In the genomic region with DNA sequence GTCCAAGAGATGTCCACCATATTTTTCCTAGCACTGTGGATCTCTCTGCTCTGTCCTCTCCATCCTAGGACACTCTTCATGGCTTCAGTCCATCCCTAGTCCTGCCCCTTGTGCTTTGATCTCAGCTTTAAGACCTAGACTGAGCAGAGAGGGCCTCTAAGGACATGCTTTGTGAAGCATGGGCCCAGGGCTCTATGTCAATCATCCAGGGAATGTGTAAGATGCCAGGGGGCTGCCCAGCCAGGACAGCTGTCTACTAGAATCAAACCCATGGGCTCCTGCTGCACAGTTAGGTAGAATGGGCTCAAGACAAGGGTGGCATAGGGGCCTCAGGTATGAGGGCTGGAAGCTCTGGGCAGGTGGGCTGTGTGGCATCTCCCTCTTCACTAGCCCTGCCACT, we compare ENCODE assay signal across 15 cellular contexts. TPM values are rescaled to one million over a fixed set of nuclear protein-coding genes. Genes with fewer than 3 reads are reported as not detected.
DNase-seq lines count a peak whose midpoint lies in the region; ATAC-seq and TF ChIP-seq lines count a peak whose summit lies in the region.
"Had no signal": no experiment of that assay in that cellular context is flagged by ENCODE, and none has a peak within 500 bp of the region (broad histone marks: within the 10 kb centered on the region; RNA-seq: fewer than 3 reads in every experiment).

No MANE protein-coding gene starts in this region.

- H3K27me3 ChIP-seq in SJCRH30 (no peaks in the 10 kb centered on the region), spleen (replicated peaks in 1 of 7) (no peaks in the 10 kb centered on the region), tibial artery (no peaks in the 10 kb centered on the region)
- H3K27me3 ChIP-seq: gastrocnemius medialis had no signal

- H3K36me3 ChIP-seq in SJCRH30 = peaks cover 12% of the 10 kb centered on the region; the same call in 1 of the 2 replicates
- H3K36me3 ChIP-seq in spleen = peaks cover 0 to 67% (median 0%) of the 10 kb centered on the region in 6 donors
- no peaks in the 10 kb centered on the region for H3K36me3 ChIP-seq in tibial artery
- H3K36me3 ChIP-seq: gastrocnemius medialis had no signal

- peak overlapping the region; percentile 38 for H3K27ac Mint-ChIP-seq in activated CD4-positive, alpha-beta T cell treated with anti-CD3 and anti-CD28 coated beads for 36 hours
- H3K27ac Mint-ChIP-seq: activated naive CD4-positive, alpha-beta T cell treated with anti-CD3 and anti-CD28 coated beads for 36 hours had no signal

- no peak for ATAC-seq in activated CD4-positive, alpha-beta T cell treated with anti-CD3 and anti-CD28 coated beads for 36 hours
- ATAC-seq: gastrocnemius medialis had no signal

- H3K4me3 ChIP-seq in SJCRH30 (no peak overlapping the region), spleen (no peak overlapping the region), tibial artery (no peak overlapping the region)
- H3K4me3 ChIP-seq: gastrocnemius medialis had no signal

- no peak for TF ChIP-seq CTCF in spleen (IDR thresholded peaks at IDR 0.05 in 8 of 11, conservative IDR thresholded peaks at IDR 0.05 in 3 of 11)
- TF ChIP-seq CTCF in tibial artery (IDR thresholded peaks at IDR 0.05) = no peak

- peaks cover 45% of the 10 kb centered on the region for H3K4me1 Mint-ChIP-seq in activated CD4-positive, alpha-beta T cell treated with anti-CD3 and anti-CD28 coated beads for 36 hours

- intact Hi-C loops in activated CD4-positive, alpha-beta T cell treated with anti-CD3 and anti-CD28 coated beads for 36 hours (cut with DNase I, micrococcal nuclease) = no loop called here
- intact Hi-C loops in spleen (cut with DNase I; ENCODE audit: low total_unique reads) = no loop called here
- intact Hi-C loops in tibial artery (cut with DNase I; ENCODE audit: low total_unique reads) = no loop called here

- peaks cover 42% of the 10 kb centered on the region for H3K4me1 ChIP-seq in SJCRH30
- H3K4me1 ChIP-seq in spleen = peaks cover 0 to 50% (median 22%) of the 10 kb centered on the region in 6 donors
- H3K4me1 ChIP-seq in tibial artery = peaks cover 0 to 43% (median 14%) of the 10 kb centered on the region in 4 donors

- H3K9me3 ChIP-seq in SJCRH30 (replicated peaks) = no peaks in the 10 kb centered on the region
- no peaks in the 10 kb centered on the region for H3K9me3 ChIP-seq in spleen
- H3K9me3 ChIP-seq in tibial artery = no peaks in the 10 kb centered on the region
- H3K9me3 ChIP-seq: gastrocnemius medialis, SK-N-SH had no signal

- CTCF ChIA-PET in activated CD4-positive, alpha-beta T cell treated with anti-CD3 and anti-CD28 coated beads for 36 hours (lab: Charles Lee) = no interaction called here

- no peaks in the 10 kb centered on the region for H3K27me3 Mint-ChIP-seq in activated CD4-positive, alpha-beta T cell treated with anti-CD3 and anti-CD28 coated beads for 36 hours

- no peak for DNase-seq in activated CD4-positive, alpha-beta T cell treated with anti-CD3 and anti-CD28 coated beads for 36 hours
- DNase-seq in activated CD4-positive, alpha-beta T cell treated with anti-CD3 and anti-CD28 coated beads for 48 hours = no peak
- DNase-seq in SJCRH30 (peak; percentile 51 to 65), islet precursor cell (peak; percentile 41), spleen (peak; percentile 37), tibial artery (no peak), erythroblast (lab: John Stamatoyannopoulos, UW) (no peak)
- no peak for DNase-seq in effector CD4-positive, alpha-beta T cell
- DNase-seq: activated naive CD4-positive, alpha-beta T cell treated with anti-CD3 and anti-CD28 coated beads for 36 hours; gastrocnemius medialis; GDM1; NCI-H1436; posterior cingulate gyrus had no signal

- H3K27ac ChIP-seq in SJCRH30 (peak overlapping the region; percentile 64), spleen (no peak overlapping the region), tibial artery (no peak overlapping the region)
- H3K27ac ChIP-seq: gastrocnemius medialis, KMS-11 had no signal

- H3K9me3 Mint-ChIP-seq in activated CD4-positive, alpha-beta T cell treated with anti-CD3 and anti-CD28 coated beads for 36 hours (ENCODE audit: low read depth) = no peaks in the 10 kb centered on the region
- H3K9me3 Mint-ChIP-seq: activated naive CD4-positive, alpha-beta T cell treated with anti-CD3 and anti-CD28 coated beads for 36 hours had no signal

- POLR2A ChIA-PET in activated CD4-positive, alpha-beta T cell treated with anti-CD3 and anti-CD28 coated beads for 36 hours (lab: Charles Lee) = interaction anchor here (1.3 kb wide), 1 partner anchor 22 kb away, joined by 5 read pairs; no protein-coding TSS in a partner anchor

- H3K4me3 Mint-ChIP-seq in activated CD4-positive, alpha-beta T cell treated with anti-CD3 and anti-CD28 coated beads for 36 hours = no peak overlapping the region
- H3K4me3 Mint-ChIP-seq: activated naive CD4-positive, alpha-beta T cell treated with anti-CD3 and anti-CD28 coated beads for 36 hours had no signal

- TF ChIP-seq POLR2A in spleen (IDR thresholded peaks at IDR 0.05) (no peak), erythroblast (IDR thresholded peaks at IDR 0.05; ENCODE audit: low read length) (no peak)

- peaks cover 14% of the 10 kb centered on the region for H3K36me3 Mint-ChIP-seq in activated CD4-positive, alpha-beta T cell treated with anti-CD3 and anti-CD28 coated beads for 36 hours (ENCODE audit: low read depth)

RNA-seq across cellular contexts. Expression of a gene that starts 24.9 kb away (rescaled TPM):
- total RNA-seq in activated CD4-positive, alpha-beta T cell treated with anti-CD3 and anti-CD28 coated beads for 36 hours = 10 to 100 TPM; 15.0 to 17.3 TPM
- total RNA-seq in SJCRH30 (2014; rRNA removed; shearing (Covaris generic)) = 13.6 and 16.3 TPM in 2 replicates
- 10 to 100 TPM; 18.9 to 27.6 (median 24.0) TPM for total RNA-seq in spleen
- 1 to 10 TPM; 1.6 to 3.9 (median 1.7) TPM for polyA plus RNA-seq in spleen

Comparison
In these comparisons a context has a peak if more than half of its experiments do, and no peak if none do; other contexts are left out.
1. DNase-seq: peak in SJCRH30 (2 of 2), islet precursor cell (single experiment) and spleen (single experiment); none in activated CD4-positive, alpha-beta T cell treated with anti-CD3 and anti-CD28 coated beads for 36 hours (single experiment), activated CD4-positive, alpha-beta T cell treated with anti-CD3 and anti-CD28 coated beads for 48 hours (single experiment), tibial artery (0 of 2), erythroblast (0 of 2) and effector CD4-positive, alpha-beta T cell (single experiment).